Comparison of ENCODE assay signal across 22 cellular contexts in genomic region chr6:16406966-16407365, GRCh38.
DNase-seq lines count a peak whose midpoint lies in the region; ATAC-seq and TF ChIP-seq lines count a peak whose summit lies in the region.
"Had no signal": no experiment of that assay in that cellular context is flagged by ENCODE, and none has a peak within 500 bp of the region (broad histone marks: within the 10 kb centered on the region; RNA-seq: fewer than 3 reads in every experiment).

No MANE protein-coding gene starts in this region.

- H3K4me1 Mint-ChIP-seq in CD4-positive, CD25-positive, alpha-beta regulatory T cell = peaks cover 20 to 55% (median 28%) of the 10 kb centered on the region in 4 donors
- H3K4me1 Mint-ChIP-seq in stimulated activated memory B cell treated with anti-CD40 and anti-IgM and Interleukin-4, amounts not matched to agents 10 μg/mL and 1 μg/mL and 100 μg/mL, for 72 hours = peaks cover 56% of the 10 kb centered on the region
- H3K4me1 Mint-ChIP-seq in chondrocyte (ENCODE audit: low read depth) = peaks cover 55% of the 10 kb centered on the region

- no peaks in the 10 kb centered on the region for H3K79me2 ChIP-seq in OCI-LY3 (ENCODE audit: low read length)

- H2AFZ ChIP-seq in OCI-LY3 (ENCODE audit: low read depth, low read length) = no peak overlapping the region

- no peak overlapping the region for H3K4me3 ChIP-seq in CD4-positive, CD25-positive, alpha-beta regulatory T cell (ENCODE audit: low read depth, low read length)
- H3K4me3 ChIP-seq in OCI-LY3 (ENCODE audit: low read length) (0 out of 2 replicates have a peak overlapping the region, but pooled peaks have one; percentile 35), right lobe of liver (no peak overlapping the region), brain microvascular endothelial cell (ENCODE audit: low read depth, low read length) (no peak overlapping the region)
- H3K4me3 ChIP-seq: BLaER1 treated with 17β-estradiol and CSF1 and Interleukin-3, amounts not matched to agents 10 nM and 100 nM; GM12878; lung; MG63; tibial artery had no signal

- 97% methylated on average over 2 of the region's 2 CpGs for WGBS in right lobe of liver (ENCODE audit: insufficient coverage, low coverage, low lambda C conversion rate, missing lambda C conversion rate)

- no peak overlapping the region for H3K9ac ChIP-seq in OCI-LY3 (ENCODE audit: low read length)

- no peak for DNase-seq in CD4-positive, CD25-positive, alpha-beta regulatory T cell
- no peak for DNase-seq in epithelial cell of prostate (ENCODE audit: low read depth, low spot score)
- DNase-seq in right lobe of liver = no peak
- DNase-seq in brain microvascular endothelial cell = no peak
- no peak for DNase-seq in chondrocyte (ENCODE audit: low spot score)
- DNase-seq: activated CD4-positive, alpha-beta T cell treated with anti-CD3 and anti-CD28 coated beads for 4 hours; activated gamma-delta T cell; activated naive CD8-positive, alpha-beta T cell treated with anti-CD3 and anti-CD28 coated beads, Interleukin-2, amount 50 U/mL, for 24 hours; activated T-cell treated with anti-CD3 and anti-CD28 coated beads, Interleukin-2, amount 50 U/mL, for 1 hour; kidney glomerular epithelial cell; MG63; NCI-H1417; NCI-H2081 treated with DMSO at 0.1 percent for 48 hours; NCI-H345; NCI-H748 treated with DMSO at 0.1 percent for 48 hours; nucleus accumbens; tibial artery had no signal

- peak overlapping the region in 2 of 3 donors; percentile 27 to 28 for H3K27ac Mint-ChIP-seq in CD4-positive, CD25-positive, alpha-beta regulatory T cell
- peak overlapping the region; percentile 75 for H3K27ac Mint-ChIP-seq in stimulated activated memory B cell treated with anti-CD40 and anti-IgM and Interleukin-4, amounts not matched to agents 10 μg/mL and 1 μg/mL and 100 μg/mL, for 72 hours
- H3K27ac Mint-ChIP-seq in chondrocyte (ENCODE audit: unreplicated experiment) = no peak overlapping the region
- H3K27ac Mint-ChIP-seq: activated naive CD8-positive, alpha-beta T cell treated with anti-CD3 and anti-CD28 coated beads, Interleukin-2, amount 50 U/mL, for 24 hours had no signal

- no peak overlapping the region for H3K4me3 Mint-ChIP-seq in CD4-positive, CD25-positive, alpha-beta regulatory T cell
- H3K4me3 Mint-ChIP-seq in stimulated activated memory B cell treated with anti-CD40 and anti-IgM and Interleukin-4, amounts not matched to agents 10 μg/mL and 1 μg/mL and 100 μg/mL, for 72 hours = no peak overlapping the region
- no peak overlapping the region for H3K4me3 Mint-ChIP-seq in chondrocyte (ENCODE audit: unreplicated experiment)
- H3K4me3 Mint-ChIP-seq: activated naive CD8-positive, alpha-beta T cell treated with anti-CD3 and anti-CD28 coated beads, Interleukin-2, amount 50 U/mL, for 24 hours had no signal

- H3K4me1 ChIP-seq in CD4-positive, CD25-positive, alpha-beta regulatory T cell (ENCODE audit: control insufficient read depth, insufficient read depth, low read length, poor library complexity, severe bottlenecking) = peaks cover 8% of the 10 kb centered on the region
- peaks cover 11% of the 10 kb centered on the region for H3K4me1 ChIP-seq in OCI-LY3 (ENCODE audit: low read length)
- H3K4me1 ChIP-seq in right lobe of liver = no peaks in the 10 kb centered on the region

- no peak for ATAC-seq in CD4-positive, CD25-positive, alpha-beta regulatory T cell (ENCODE audit: low read depth in 2 of 2)
- no peak for ATAC-seq in stimulated activated memory B cell treated with anti-CD40 and anti-IgM and Interleukin-4, amounts not matched to agents 10 μg/mL and 1 μg/mL and 100 μg/mL, for 72 hours
- ATAC-seq in right lobe of liver = no peak
- ATAC-seq: activated naive CD8-positive, alpha-beta T cell treated with anti-CD3 and anti-CD28 coated beads, Interleukin-2, amount 50 U/mL, for 24 hours; GM12878 had no signal

- TF ChIP-seq POLR2A in right lobe of liver (IDR thresholded peaks at IDR 0.05) = no peak

- no peak for TF ChIP-seq CTCF in OCI-LY3 (IDR thresholded peaks at IDR 0.05; ENCODE audit: low read depth, low read length)
- no peak for TF ChIP-seq CTCF in right lobe of liver (IDR thresholded peaks at IDR 0.05)
- TF ChIP-seq CTCF in brain microvascular endothelial cell (IDR thresholded peaks at IDR 0.05; ENCODE audit: low read depth, low read length, missing control alignments) = no peak
- TF ChIP-seq CTCF in chondrocyte (IDR thresholded peaks at IDR 0.05) = no peak

- intact Hi-C loops in right lobe of liver (cut with DNase I) = loop anchor here in 1 of 2 donors (10.0 kb wide), 1 partner anchor 72 kb away; no protein-coding TSS in a partner anchor

- H3K36me3 ChIP-seq in CD4-positive, CD25-positive, alpha-beta regulatory T cell (ENCODE audit: control insufficient read depth, insufficient read depth, low read length) = peaks cover 13% of the 10 kb centered on the region
- no peaks in the 10 kb centered on the region for H3K36me3 ChIP-seq in OCI-LY3 (replicated peaks; ENCODE audit: low read depth, low read length)
- peaks cover 0 to 4% (median under 1%) of the 10 kb centered on the region in 4 donors for H3K36me3 ChIP-seq in right lobe of liver
- H3K36me3 ChIP-seq in brain microvascular endothelial cell (replicated peaks) = peaks cover 2% of the 10 kb centered on the region
- H3K36me3 ChIP-seq: MG63, tibial artery had no signal

- H3K4me2 ChIP-seq in OCI-LY3 (ENCODE audit: low read length) = peak overlapping the region; percentile 45

- no peaks in the 10 kb centered on the region for H4K20me1 ChIP-seq in OCI-LY3 (ENCODE audit: insufficient read depth, low read length)

- in situ Hi-C loops in brain microvascular endothelial cell (cut with HindIII; ENCODE audit: low pct_ligation_motif_present, low sequenced_read_pairs) = no loop called here

- no peaks in the 10 kb centered on the region for H3K27me3 ChIP-seq in CD4-positive, CD25-positive, alpha-beta regulatory T cell (ENCODE audit: control insufficient read depth, insufficient read depth, low read length)
- H3K27me3 ChIP-seq in OCI-LY3 (ENCODE audit: low read depth, low read length) (peaks cover 21% of the 10 kb centered on the region), right lobe of liver (no peaks in the 10 kb centered on the region), brain microvascular endothelial cell (replicated peaks) (no peaks in the 10 kb centered on the region)
- H3K27me3 ChIP-seq: BLaER1 treated with 17β-estradiol and CSF1 and Interleukin-3, amounts not matched to agents 10 nM and 100 nM; MG63; tibial artery had no signal

- no peak overlapping the region for H3K27ac ChIP-seq in CD4-positive, CD25-positive, alpha-beta regulatory T cell (ENCODE audit: insufficient read depth, low read length, poor library complexity, severe bottlenecking)
- H3K27ac ChIP-seq in OCI-LY3 (ENCODE audit: low read length) = no peak overlapping the region
- peak overlapping the region; percentile 2 for H3K27ac ChIP-seq in epithelial cell of prostate
- no peak overlapping the region for H3K27ac ChIP-seq in right lobe of liver
- H3K27ac ChIP-seq in brain microvascular endothelial cell = no peak overlapping the region
- H3K27ac ChIP-seq: tibial artery had no signal

- H3K36me3 Mint-ChIP-seq in CD4-positive, CD25-positive, alpha-beta regulatory T cell = peaks cover 19% of the 10 kb centered on the region
- peaks cover 51% of the 10 kb centered on the region for H3K36me3 Mint-ChIP-seq in stimulated activated memory B cell treated with anti-CD40 and anti-IgM and Interleukin-4, amounts not matched to agents 10 μg/mL and 1 μg/mL and 100 μg/mL, for 72 hours
- peaks cover 5% of the 10 kb centered on the region for H3K36me3 Mint-ChIP-seq in chondrocyte (ENCODE audit: low read depth)

- H3K27me3 Mint-ChIP-seq in CD4-positive, CD25-positive, alpha-beta regulatory T cell = no peaks in the 10 kb centered on the region
- no peaks in the 10 kb centered on the region for H3K27me3 Mint-ChIP-seq in stimulated activated memory B cell treated with anti-CD40 and anti-IgM and Interleukin-4, amounts not matched to agents 10 μg/mL and 1 μg/mL and 100 μg/mL, for 72 hours
- no peaks in the 10 kb centered on the region for H3K27me3 Mint-ChIP-seq in chondrocyte (ENCODE audit: low read depth)
- H3K27me3 Mint-ChIP-seq: activated naive CD8-positive, alpha-beta T cell treated with anti-CD3 and anti-CD28 coated beads, Interleukin-2, amount 50 U/mL, for 24 hours had no signal

- H3K9me3 Mint-ChIP-seq in CD4-positive, CD25-positive, alpha-beta regulatory T cell = no peaks in the 10 kb centered on the region
- H3K9me3 Mint-ChIP-seq in stimulated activated memory B cell treated with anti-CD40 and anti-IgM and Interleukin-4, amounts not matched to agents 10 μg/mL and 1 μg/mL and 100 μg/mL, for 72 hours = no peaks in the 10 kb centered on the region
- H3K9me3 Mint-ChIP-seq in chondrocyte (ENCODE audit: low read depth) = no peaks in the 10 kb centered on the region
- H3K9me3 Mint-ChIP-seq: activated naive CD8-positive, alpha-beta T cell treated with anti-CD3 and anti-CD28 coated beads, Interleukin-2, amount 50 U/mL, for 24 hours had no signal

- H3K9me3 ChIP-seq in CD4-positive, CD25-positive, alpha-beta regulatory T cell (ENCODE audit: control insufficient read depth in 2 of 2, low read length in 2 of 2) = no peaks in the 10 kb centered on the region
- H3K9me3 ChIP-seq in OCI-LY3 (ENCODE audit: insufficient read depth, low read length) (no peaks in the 10 kb centered on the region), right lobe of liver (no peaks in the 10 kb centered on the region)
- H3K9me3 ChIP-seq: MG63, tibial artery had no signal
